7 cellular contexts compared by ENCODE assay signal in genomic region chr3:39791603-39792002, GRCh38. TPM values are rescaled to one million over a fixed set of nuclear protein-coding genes. Genes with fewer than 3 reads are reported as not detected.
"Had no signal": no experiment of that assay in that cellular context is flagged by ENCODE, and none has a peak within 500 bp of the region (broad histone marks: within the 10 kb centered on the region; RNA-seq: fewer than 3 reads in every experiment).

No MANE protein-coding gene starts in this region.

- H3K9ac ChIP-seq: KMS-11 had no signal

- H3K27ac ChIP-seq: HL-60, KMS-11 had no signal

- H3K4me2 ChIP-seq: KMS-11 had no signal

- DNase-seq: IMR-90, KBM-7, KG1 had no signal

- ATAC-seq: HepG2 had no signal

- FAIRE-seq: HepG2, HTR-8/SVneo had no signal

RNA-seq across cellular contexts. Expression of gene MYRIP, which starts 17.8 kb away (rescaled TPM):
- total RNA-seq: IMR-90 had no signal
- polyA plus RNA-seq: IMR-90 had no signal
